1 cellular context compared by ENCODE assay signal in genomic region chr20:38727602-38728236, GRCh38.
TF ChIP-seq lines count a peak whose summit lies in the region.

No MANE protein-coding gene starts in this region.

TF ChIP-seq in HepG2, 621 proteins besides CTCF, POLR2A, EP300 and RAD21:
- TF ChIP-seq ZNF710 (CRISPR knock-in tag; IDR thresholded peaks at IDR 0.05; ENCODE audit: borderline replicate concordance) (no peak), EZH2 (conservative IDR thresholded peaks at IDR 0.05; ENCODE audit: low read depth, low read length) (peak; percentile 76), THAP9 (CRISPR knock-in tag; IDR thresholded peaks at IDR 0.05; ENCODE audit: borderline replicate concordance) (0 out of 2 replicates have a peak, but pooled peaks have one; percentile 27), CREB1 (IDR thresholded peaks at IDR 0.05) (peak; percentile 57), CREB1 (CRISPR knock-in tag; IDR thresholded peaks at IDR 0.05) (no peak), ZNF12 (CRISPR knock-in tag; IDR thresholded peaks at IDR 0.05) (no peak), SP4 (CRISPR knock-in tag; IDR thresholded peaks at IDR 0.05) (peak; percentile 36; the same call in 1 of the 2 replicates), ZBTB38 (CRISPR knock-in tag; IDR thresholded peaks at IDR 0.05) (peak; percentile 60; the same call in 1 of the 2 replicates), MAZ (IDR thresholded peaks at IDR 0.05; ENCODE audit: borderline replicate concordance, low read depth, low read length) (no peak), MAZ (CRISPR knock-in tag; IDR thresholded peaks at IDR 0.05; ENCODE audit: low read depth) (peak; percentile 13; the same call in 1 of the 2 replicates), DNMT1 (CRISPR knock-in tag; IDR thresholded peaks at IDR 0.05) (peak; percentile 83; the same call in 1 of the 2 replicates), NFIB (CRISPR knock-in tag; IDR thresholded peaks at IDR 0.05; ENCODE audit: borderline replicate concordance) (0 out of 2 replicates have a peak, but pooled peaks have one; percentile 42), FOSL2 (CRISPR knock-in tag; IDR thresholded peaks at IDR 0.05) (0 out of 2 replicates have a peak, but pooled peaks have one; percentile 3), ZNF800 (CRISPR knock-in tag; IDR thresholded peaks at IDR 0.05) (0 out of 2 replicates have a peak, but pooled peaks have one; percentile 29), MYC (CRISPR knock-in tag; IDR thresholded peaks at IDR 0.05; ENCODE audit: borderline replicate concordance) (no peak), ZNF407 (CRISPR knock-in tag; IDR thresholded peaks at IDR 0.05; ENCODE audit: not compliant biosample characterization) (peak; percentile 13), ZFX (CRISPR knock-in tag; IDR thresholded peaks at IDR 0.05; ENCODE audit: low read depth) (0 out of 2 replicates have a peak, but pooled peaks have one; percentile 8), HIVEP1 (CRISPR knock-in tag; IDR thresholded peaks at IDR 0.05) (peak; percentile 42; the same call in 1 of the 2 replicates), NFAT5 (CRISPR knock-in tag; IDR thresholded peaks at IDR 0.05) (no peak), HNRNPUL1 (IDR thresholded peaks at IDR 0.05; ENCODE audit: low read depth, low read length) (no peak), ZNF17 (CRISPR knock-in tag; IDR thresholded peaks at IDR 0.05) (no peak), SPEN (CRISPR knock-in tag; IDR thresholded peaks at IDR 0.05; ENCODE audit: low read depth) (0 out of 2 replicates have a peak, but pooled peaks have one; percentile 18), E2F5 (CRISPR knock-in tag; conservative IDR thresholded peaks at IDR 0.05) (0 out of 2 replicates have a peak, but pooled peaks have one; percentile 28)
